In the genomic region with DNA sequence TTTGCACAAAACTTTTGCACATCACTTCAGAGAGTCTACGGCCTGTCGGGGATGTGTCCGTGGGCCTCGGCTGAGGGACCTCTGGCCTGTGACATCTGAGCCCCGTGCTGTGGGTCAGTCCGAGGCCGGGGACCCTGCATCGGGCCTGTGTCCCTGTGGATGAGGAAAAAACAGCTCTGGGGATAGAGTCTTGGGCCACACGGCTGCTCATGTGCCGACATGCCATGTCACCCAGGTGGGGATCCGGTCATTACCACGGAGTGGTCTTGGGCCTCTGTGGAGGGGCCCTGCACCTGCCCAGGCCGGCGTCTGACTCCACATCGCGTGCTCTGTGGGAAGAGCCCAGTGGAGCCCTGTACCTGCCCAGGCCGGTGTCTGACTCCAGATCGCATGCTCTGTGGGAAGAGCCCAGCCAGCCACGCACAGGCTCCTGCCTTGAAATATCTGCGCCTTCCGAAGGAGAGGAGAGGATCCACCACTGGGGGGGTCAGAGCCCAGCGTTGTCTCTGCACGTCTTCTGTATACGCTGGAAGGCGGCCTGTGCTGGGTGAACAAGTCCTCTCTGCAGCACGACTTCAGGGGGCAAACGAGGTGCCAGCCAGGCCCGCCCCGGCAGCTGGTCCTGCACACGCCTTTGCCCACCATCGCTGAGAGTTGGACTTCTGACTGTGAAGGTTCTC, we compare ENCODE assay signal across 27 cellular contexts. TPM values are rescaled to one million over a fixed set of nuclear protein-coding genes. Genes with fewer than 3 reads are reported as not detected.
"Had no signal": no experiment of that assay in that cellular context is flagged by ENCODE, and none has a peak within 500 bp of the region (broad histone marks: within the 10 kb centered on the region; RNA-seq: fewer than 3 reads in every experiment).

No MANE protein-coding gene starts in this region.

- H3K9me3 ChIP-seq: colonic mucosa, psoas muscle, thyroid gland, vagina had no signal

- H3K36me3 ChIP-seq: colonic mucosa, esophagus squamous epithelium, thyroid gland, vagina had no signal

- H3K4me3 ChIP-seq: colonic mucosa, esophagus squamous epithelium, psoas muscle, SK-N-MC, smooth muscle cell, thyroid gland, vagina had no signal

- H3K27ac ChIP-seq: colonic mucosa, esophagus squamous epithelium, psoas muscle, SK-N-MC, thyroid gland, vagina had no signal

- H3K4me1 ChIP-seq: colonic mucosa, esophagus squamous epithelium, psoas muscle, thyroid gland, vagina had no signal

- H3K27me3 ChIP-seq: colonic mucosa, thyroid gland, vagina had no signal

- DNase-seq: activated CD4-positive, alpha-beta T cell treated with anti-CD3 and anti-CD28 coated beads for 36 hours; activated CD4-positive, alpha-beta T cell treated with anti-CD3 and anti-CD28 coated beads, Interleukin-2, amount 50 U/mL, for 48 hours; activated naive CD4-positive, alpha-beta T cell; activated naive CD8-positive, alpha-beta T cell treated with anti-CD3 and anti-CD28 coated beads, Interleukin-2, amount 10 ng/mL, durations not matched to agents 7 days and 5 days; activated T-cell treated with anti-CD3 and anti-CD28 coated beads for 4 hours; amygdala; central memory CD4-positive, alpha-beta T cell; colonic mucosa; esophagus squamous epithelium; left colon; midbrain; psoas muscle; right cardiac atrium; stimulated activated CD4-positive, alpha-beta T cell treated with anti-CD3 and anti-CD28 coated beads, Interleukin-4, amount 100 ng/mL, for 4 hours; thyroid gland had no signal

- ATAC-seq: activated CD4-positive, alpha-beta T cell treated with anti-CD3 and anti-CD28 coated beads for 36 hours; left colon; psoas muscle; right cardiac atrium; stimulated activated memory B cell treated with anti-CD40 and anti-IgM and Interleukin-4, amounts not matched to agents 10 μg/mL and 1 μg/mL and 100 μg/mL, for 72 hours had no signal

- H3K4me3 Mint-ChIP-seq: activated CD4-positive, alpha-beta T cell treated with anti-CD3 and anti-CD28 coated beads for 36 hours; activated naive CD8-positive, alpha-beta T cell treated with anti-CD3 and anti-CD28 coated beads, Interleukin-2, amount 10 ng/mL, durations not matched to agents 7 days and 5 days; activated T-helper 1 cell treated with anti-CD3 and anti-CD28 coated beads, Interleukin-12 subunit alpha, Interleukin-12 subunit beta, Interleukin-2, Interleukin-4 antibody, amounts not matched to agents 30 ng/mL and 10 ng/mL and 1 ng/mL, durations not matched to agents 14 hours and 24 hours and 36 hours; brain; neural crest cell; stimulated activated memory B cell treated with anti-CD40 and anti-IgM and Interleukin-4, amounts not matched to agents 10 μg/mL and 1 μg/mL and 100 μg/mL, for 72 hours; T-helper 2 cell treated with Interferon-gamma antibody and Interleukin-4, amounts not matched to agents 5 μg/mL and 100 μg/mL, for 36 hours had no signal

- H3K9me3 Mint-ChIP-seq: activated naive CD8-positive, alpha-beta T cell treated with anti-CD3 and anti-CD28 coated beads, Interleukin-2, amount 10 ng/mL, durations not matched to agents 7 days and 5 days; activated T-helper 1 cell treated with anti-CD3 and anti-CD28 coated beads, Interleukin-12 subunit alpha, Interleukin-12 subunit beta, Interleukin-2, Interleukin-4 antibody, amounts not matched to agents 30 ng/mL and 10 ng/mL and 1 ng/mL, durations not matched to agents 14 hours and 24 hours and 36 hours; T-helper 2 cell treated with Interferon-gamma antibody and Interleukin-4, amounts not matched to agents 5 μg/mL and 100 μg/mL, for 36 hours had no signal

- H3K4me1 Mint-ChIP-seq: activated CD4-positive, alpha-beta T cell treated with anti-CD3 and anti-CD28 coated beads for 36 hours; activated naive CD8-positive, alpha-beta T cell treated with anti-CD3 and anti-CD28 coated beads, Interleukin-2, amount 10 ng/mL, durations not matched to agents 7 days and 5 days; brain; neural crest cell; stimulated activated memory B cell treated with anti-CD40 and anti-IgM and Interleukin-4, amounts not matched to agents 10 μg/mL and 1 μg/mL and 100 μg/mL, for 72 hours had no signal

- H3K27ac Mint-ChIP-seq: activated CD4-positive, alpha-beta T cell treated with anti-CD3 and anti-CD28 coated beads for 36 hours; activated naive CD8-positive, alpha-beta T cell treated with anti-CD3 and anti-CD28 coated beads, Interleukin-2, amount 10 ng/mL, durations not matched to agents 7 days and 5 days; activated T-helper 1 cell treated with anti-CD3 and anti-CD28 coated beads, Interleukin-12 subunit alpha, Interleukin-12 subunit beta, Interleukin-2, Interleukin-4 antibody, amounts not matched to agents 30 ng/mL and 10 ng/mL and 1 ng/mL, durations not matched to agents 14 hours and 24 hours and 36 hours; brain; stimulated activated memory B cell treated with anti-CD40 and anti-IgM and Interleukin-4, amounts not matched to agents 10 μg/mL and 1 μg/mL and 100 μg/mL, for 72 hours; T-helper 2 cell treated with Interferon-gamma antibody and Interleukin-4, amounts not matched to agents 5 μg/mL and 100 μg/mL, for 36 hours had no signal

RNA-seq across cellular contexts. Expression of a gene that starts 27.5 kb away (rescaled TPM):
- total RNA-seq: activated CD4-positive, alpha-beta T cell treated with anti-CD3 and anti-CD28 coated beads for 36 hours; activated naive CD8-positive, alpha-beta T cell treated with anti-CD3 and anti-CD28 coated beads, Interleukin-2, amount 10 ng/mL, durations not matched to agents 7 days and 5 days; activated T-helper 1 cell treated with anti-CD3 and anti-CD28 coated beads, Interleukin-12 subunit alpha, Interleukin-12 subunit beta, Interleukin-2, Interleukin-4 antibody, amounts not matched to agents 30 ng/mL and 10 ng/mL and 1 ng/mL, durations not matched to agents 14 hours and 24 hours and 36 hours; colonic mucosa; glomerular endothelial cell; left colon; lung microvascular endothelial cell; myocyte; osteocyte; thyroid gland had no signal
- polyA plus RNA-seq: right cardiac atrium had no signal
